10 cellular contexts compared by ENCODE assay signal in the genomic region with DNA sequence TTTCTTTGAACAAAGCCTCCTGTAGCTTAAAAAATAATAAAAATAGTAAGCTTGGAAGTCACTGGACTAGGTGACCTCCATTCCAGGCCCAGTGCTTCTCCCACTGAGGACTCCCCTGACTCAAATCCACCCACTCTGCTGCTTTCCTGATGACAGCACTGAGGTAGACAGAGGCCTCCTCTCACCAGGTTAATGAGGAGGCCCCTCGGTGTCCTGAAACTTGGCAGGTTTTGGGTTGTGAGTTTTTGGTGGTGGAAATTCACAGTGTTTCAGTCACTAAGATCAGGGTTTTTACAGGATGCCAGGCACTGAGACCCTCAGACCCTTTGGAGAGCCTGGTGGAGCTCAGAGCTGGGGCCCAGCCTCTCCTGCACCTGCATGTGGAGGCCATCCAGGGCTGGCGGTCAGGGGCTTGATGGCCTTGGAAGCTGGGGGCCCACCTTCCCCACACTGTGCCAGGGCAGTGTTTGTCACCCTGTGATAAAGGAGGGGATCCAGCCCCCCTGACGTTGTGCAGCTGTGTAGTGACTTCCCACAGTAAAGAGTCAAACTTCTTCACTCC. TPM values are rescaled to one million over a fixed set of nuclear protein-coding genes. Genes with fewer than 3 reads are reported as not detected.
DNase-seq lines count a peak whose midpoint lies in the region; ATAC-seq, FAIRE-seq and TF ChIP-seq lines count a peak whose summit lies in the region.
"Had no signal": no experiment of that assay in that cellular context is flagged by ENCODE, and none has a peak within 500 bp of the region (broad histone marks: within the 10 kb centered on the region; RNA-seq: fewer than 3 reads in every experiment).

No MANE protein-coding gene starts in this region.

- H3K27ac ChIP-seq in kidney (ENCODE audit: low read depth in 2 of 2, low read length in 2 of 2) (peak overlapping the region; percentile 9 to 34), subcutaneous abdominal adipose tissue (ENCODE audit: low read depth, low read length) (peak overlapping the region; percentile 98)
- H3K27ac ChIP-seq: HL-60 had no signal

- intact Hi-C loops in kidney (cut with DNase I) = no loop called here

- H3K9ac ChIP-seq in kidney (ENCODE audit: low read length in 2 of 2) (no peak overlapping the region), subcutaneous abdominal adipose tissue (ENCODE audit: low read length in 5 of 5) (peak overlapping the region; percentile 35 to 81 (median 41))

- H3K27me3 ChIP-seq in subcutaneous abdominal adipose tissue (ENCODE audit: control insufficient read depth in 5 of 5, insufficient read depth in 4 of 5, low read length in 5 of 5) = no peaks in the 10 kb centered on the region

- no peak for FAIRE-seq in kidney (lab: Jason Lieb, UNC)

- TF ChIP-seq CTCF in kidney (IDR thresholded peaks at IDR 0.05; ENCODE audit: borderline replicate concordance, extremely low read depth, insufficient read depth) = no peak

- H3K9me3 ChIP-seq in kidney (ENCODE audit: control insufficient read depth in 1 of 2, low read length in 2 of 2) (peaks cover 0 to 3% of the 10 kb centered on the region in 2 donors), subcutaneous abdominal adipose tissue (ENCODE audit: control insufficient read depth in 5 of 5, low read length in 5 of 5) (peaks cover 0 to under 1% (median 0%) of the 10 kb centered on the region in 5 donors)

- DNase-seq in activated CD8-positive, alpha-beta memory T cell treated with anti-CD3 and anti-CD28 coated beads for 24 hours = peak; percentile 68
- DNase-seq in activated CD8-positive, alpha-beta memory T cell treated with anti-CD3 and anti-CD28 coated beads, Interleukin-2, amount 50 U/mL, for 4 hours = no peak
- DNase-seq in activated CD8-positive, alpha-beta memory T cell treated with anti-CD3 and anti-CD28 coated beads, Interleukin-2, amount 50 U/mL, for 48 hours = peak; percentile 60
- no peak for DNase-seq in kidney
- no peak for DNase-seq in DMS79 treated with DMSO at 0.1 percent for 48 hours (lab: John Stamatoyannopoulos, UW)
- no peak for DNase-seq in NOMO-1 treated with dmso at 0.1 percent for 144 hours (lab: John Stamatoyannopoulos, UW; ENCODE audit: unreplicated experiment)
- DNase-seq: NCI-H1436 treated with DMSO at 0.1 percent for 48 hours had no signal

- no peak for ATAC-seq in GM21423 (IDR thresholded peaks at IDR 0.05; ENCODE audit: unreplicated experiment)

- H3K4me3 ChIP-seq in kidney (ENCODE audit: low read length in 2 of 2) (no peak overlapping the region), subcutaneous abdominal adipose tissue (ENCODE audit: low read depth in 1 of 5, low read length in 5 of 5) (no peak overlapping the region)

- peaks cover 34 to 40% of the 10 kb centered on the region in 2 donors for H3K4me1 ChIP-seq in kidney (ENCODE audit: control insufficient read depth in 1 of 2, insufficient read depth in 1 of 2, low read depth in 1 of 2, low read length in 2 of 2)
- peaks cover 18 to 94% (median 91%) of the 10 kb centered on the region in 5 donors for H3K4me1 ChIP-seq in subcutaneous abdominal adipose tissue (ENCODE audit: control insufficient read depth in 5 of 5, insufficient read depth in 5 of 5, low read length in 5 of 5)

- H3K36me3 ChIP-seq in kidney (ENCODE audit: control insufficient read depth in 1 of 2, insufficient read depth in 2 of 2, low read length in 2 of 2) (peaks cover 2 to 14% of the 10 kb centered on the region in 2 donors), subcutaneous abdominal adipose tissue (ENCODE audit: control insufficient read depth in 5 of 5, insufficient read depth in 5 of 5, low read length in 5 of 5) (peaks cover 0 to 40% (median 21%) of the 10 kb centered on the region in 5 donors)

RNA-seq across cellular contexts. Expression of a gene that starts 19.1 kb away (rescaled TPM):
- 183 TPM for total RNA-seq in kidney
- 36.8 TPM for polyA plus RNA-seq in kidney (ENCODE audit: insufficient read depth, low read depth, low replicate concordance)

Comparison
In these comparisons a context has a peak if more than half of its experiments do, and no peak if none do; other contexts are left out.
1. DNase-seq: peak in activated CD8-positive, alpha-beta memory T cell treated with anti-CD3 and anti-CD28 coated beads for 24 hours (single experiment) and activated CD8-positive, alpha-beta memory T cell treated with anti-CD3 and anti-CD28 coated beads, Interleukin-2, amount 50 U/mL, for 48 hours (single experiment); none in activated CD8-positive, alpha-beta memory T cell treated with anti-CD3 and anti-CD28 coated beads, Interleukin-2, amount 50 U/mL, for 4 hours (single experiment), kidney (single experiment), DMS79 treated with DMSO at 0.1 percent for 48 hours (single experiment) and NOMO-1 treated with dmso at 0.1 percent for 144 hours (single experiment).
2. H3K9ac ChIP-seq: peak in subcutaneous abdominal adipose tissue (5 of 5); none in kidney (0 of 2).